8 cellular contexts compared by ENCODE assay signal in genomic region chr1:66282343-66282852, GRCh38.
A peak's percentile ranks its signal among the peaks of the same experiment; 100 is the strongest.
DNase-seq lines count a peak whose midpoint lies in the region; ATAC-seq and TF ChIP-seq lines count a peak whose summit lies in the region.

No MANE protein-coding gene starts in this region.

- CTCF ChIA-PET in RWPE1 (lab: Yijun Ruan, JAX) = interaction anchor here (0.7 kb wide), 1 partner anchor 154 kb away, joined by 4 read pairs; no protein-coding TSS in a partner anchor

- TF ChIP-seq CTCF in RWPE1 (conservative IDR thresholded peaks at IDR 0.05; ENCODE audit: low read depth) (no peak), astrocyte of the spinal cord (IDR thresholded peaks at IDR 0.05; ENCODE audit: low read depth, low read length) (no peak)

- in situ Hi-C loops in astrocyte of the spinal cord (cut with HindIII; ENCODE audit: low sequenced_read_pairs) = no loop called here

- DNase-seq in RWPE1 (ENCODE audit: low spot score) = peak; percentile 14
- peak; percentile 77 for DNase-seq in astrocyte of the spinal cord (ENCODE audit: low read depth, low spot score)
- peak; percentile 65 for DNase-seq in non-pigmented ciliary epithelial cell (ENCODE audit: low read depth)
- no peak for DNase-seq in NCI-H510A treated with DMSO at 0.1 percent for 48 hours (lab: John Stamatoyannopoulos, UW)
- no peak for DNase-seq in AML-193 (lab: John Stamatoyannopoulos, UW)
- DNase-seq in NCI-H1105 treated with DMSO at 0.1 percent for 48 hours (lab: John Stamatoyannopoulos, UW) = no peak

- H3K4me3 ChIP-seq in astrocyte of the spinal cord (ENCODE audit: low read depth, low read length) = no peak overlapping the region

- ATAC-seq in GM18502 (IDR thresholded peaks at IDR 0.05; ENCODE audit: poor library complexity, unreplicated experiment) (peak; percentile 88), HG02588 (IDR thresholded peaks at IDR 0.05; ENCODE audit: unreplicated experiment) (peak; percentile 82)

- POLR2A ChIA-PET in RWPE1 (lab: Yijun Ruan, JAX; ENCODE audit: low non-redundant PET) = interaction anchor here (0.6 kb wide), 1 partner anchor 630 kb away, joined by 3 read pairs; no protein-coding TSS in a partner anchor

- H3K27ac ChIP-seq in RWPE1 = no peak overlapping the region

Comparison
In these comparisons a context has a peak if more than half of its experiments do, and no peak if none do; other contexts are left out.
1. DNase-seq: peak in RWPE1 (single experiment), astrocyte of the spinal cord (single experiment) and non-pigmented ciliary epithelial cell (single experiment); none in NCI-H510A treated with DMSO at 0.1 percent for 48 hours (single experiment), AML-193 (0 of 2) and NCI-H1105 treated with DMSO at 0.1 percent for 48 hours (single experiment).